ENCODE assay signal across 2 cellular contexts in genomic region chr14:47179906-47180305, GRCh38.
TF ChIP-seq lines count a peak whose summit lies in the region.

No MANE protein-coding gene starts in this region.

TF ChIP-seq in HepG2, 621 proteins besides CTCF, POLR2A, EP300 and RAD21:
- TF ChIP-seq ATF7 (IDR thresholded peaks at IDR 0.05) (peak; percentile 77), ATF7 (CRISPR knock-in tag; IDR thresholded peaks at IDR 0.05) (no peak), ADNP (CRISPR knock-in tag; IDR thresholded peaks at IDR 0.05) (no peak), CEBPB (IDR thresholded peaks at IDR 0.05; ENCODE audit: borderline replicate concordance, low read depth, low read length) (peak; percentile 70; the same call in 1 of the 2 replicates), ZKSCAN5 (CRISPR knock-in tag; IDR thresholded peaks at IDR 0.05) (no peak), GRHL1 (CRISPR knock-in tag; conservative IDR thresholded peaks at IDR 0.05) (no peak), XBP1 (CRISPR knock-in tag; IDR thresholded peaks at IDR 0.05) (no peak)

TF ChIP-seq in H1, 55 proteins besides CTCF, POLR2A, EP300 and RAD21:
- TF ChIP-seq CEBPB (IDR thresholded peaks at IDR 0.05; ENCODE audit: low read depth, low read length) (peak; percentile 63; the same call in 1 of the 2 replicates), CBX8 (IDR thresholded peaks at IDR 0.05; ENCODE audit: borderline replicate concordance, low read depth, low read length) (no peak)
